In genomic region chr12:51950682-51951198, GRCh38 we compare ENCODE assay signal across 9 cellular contexts. TPM values are rescaled to one million over a fixed set of nuclear protein-coding genes. Genes with fewer than 3 reads are reported as not detected.
DNase-seq lines count a peak whose midpoint lies in the region; ATAC-seq and TF ChIP-seq lines count a peak whose summit lies in the region.
"Had no signal": no experiment of that assay in that cellular context is flagged by ENCODE, and none has a peak within 500 bp of the region (broad histone marks: within the 10 kb centered on the region; RNA-seq: fewer than 3 reads in every experiment).

No MANE protein-coding gene starts in this region.

- DNase-seq in SK-N-MC (ENCODE audit: low read depth, low spot score) (no peak), fibroblast of pulmonary artery (ENCODE audit: low read depth) (no peak), sigmoid colon (no peak), DMS79 treated with DMSO at 0.1 percent for 48 hours (lab: John Stamatoyannopoulos, UW) (no peak), SKM-1 (lab: John Stamatoyannopoulos, UW; ENCODE audit: unreplicated experiment) (no peak)
- no peak for DNase-seq in stimulated activated naive CD4-positive, alpha-beta T cell treated with Interleukin-2 at 50 U/mL for 16 hours (lab: John Stamatoyannopoulos, UW)

- H3K27ac ChIP-seq in SK-N-MC, result no peak overlapping the region
- peak overlapping the region; percentile 65 to 70 (median 66) for H3K27ac ChIP-seq in sigmoid colon

- no peak for TF ChIP-seq POLR2A in sigmoid colon (IDR thresholded peaks at IDR 0.05)

- peaks cover 0 to 44% (median 33%) of the 10 kb centered on the region in 4 donors for H3K4me1 ChIP-seq in sigmoid colon

- no peaks in the 10 kb centered on the region for H3K9me3 ChIP-seq in SK-N-MC (ENCODE audit: low read depth, low read length)
- no peaks in the 10 kb centered on the region for H3K9me3 ChIP-seq in sigmoid colon

- no peaks in the 10 kb centered on the region for H3K36me3 ChIP-seq in SK-N-MC (ENCODE audit: insufficient read depth, low read length)
- H3K36me3 ChIP-seq in sigmoid colon, result no peaks in the 10 kb centered on the region

- H3K4me3 ChIP-seq in GM08714 (ENCODE audit: low read length) (peak overlapping the region; percentile 41; the same call in 1 of the 2 replicates), SK-N-MC (peak overlapping the region; percentile 90), fibroblast of pulmonary artery (replicated peaks; ENCODE audit: low read depth, low read length) (peak overlapping the region; percentile 63), sigmoid colon (peak overlapping the region; percentile 42 to 98 (median 68))

- H3K27me3 ChIP-seq in sigmoid colon, result no peaks in the 10 kb centered on the region

- ATAC-seq in GM18519 (IDR thresholded peaks at IDR 0.05; ENCODE audit: low FRiP score, unreplicated experiment), result no peak

- intact Hi-C loops in sigmoid colon (cut with DNase I), result loop anchor here (5.0 kb wide), 1 partner anchor 952 kb away; no protein-coding TSS in a partner anchor

- TF ChIP-seq CTCF in fibroblast of pulmonary artery (IDR thresholded peaks at IDR 0.05; ENCODE audit: low read length, missing control alignments) (no peak), sigmoid colon (IDR thresholded peaks at IDR 0.05) (no peak)

- 0 to 3% methylated on average over 5 of the region's 5 CpGs for WGBS in sigmoid colon, 2 donors

- TF ChIP-seq EP300 in sigmoid colon (IDR thresholded peaks at IDR 0.05), result no peak

- peak overlapping the region; percentile 68 for H3K9ac ChIP-seq in SK-N-MC (ENCODE audit: insufficient read length)

RNA-seq across cellular contexts. Expression of gene ACVR1B, which starts 0.8 kb away (rescaled TPM):
- 1 to 10 TPM; 7.2 to 9.8 (median 8.6) TPM for total RNA-seq in sigmoid colon
- polyA plus RNA-seq in sigmoid colon, result 10 to 100 TPM; 10.8 to 30.7 (median 11.1) TPM

RNA-seq across cellular contexts. Expression of gene ACVRL1, which starts 43.4 kb away (rescaled TPM):
- 100 to 1,000 TPM in 1 of 4 donors, 10 to 100 TPM in 3; 63.0 to 113 (median 70.9) TPM for total RNA-seq in sigmoid colon
- polyA plus RNA-seq in sigmoid colon, result 10 to 100 TPM; 12.5 to 83.6 (median 24.6) TPM
- total RNA-seq: activated CD8-positive, alpha-beta memory T cell treated with anti-CD3 and anti-CD28 coated beads for 36 hours had no signal

RNA-seq across cellular contexts. Expression of gene TAMALIN, which starts 56.0 kb away (rescaled TPM):
- total RNA-seq in sigmoid colon, result 10 to 100 TPM in 2 of 4 donors, 1 to 10 TPM in 2; 9.2 to 11.1 (median 10.1) TPM
- polyA plus RNA-seq in sigmoid colon, result 10 to 100 TPM in 1 of 3 donors, 1 to 10 TPM in 2; 4.2 to 17.0 (median 4.9) TPM
